Comparison of ENCODE assay signal across 8 cellular contexts in the genomic region with DNA sequence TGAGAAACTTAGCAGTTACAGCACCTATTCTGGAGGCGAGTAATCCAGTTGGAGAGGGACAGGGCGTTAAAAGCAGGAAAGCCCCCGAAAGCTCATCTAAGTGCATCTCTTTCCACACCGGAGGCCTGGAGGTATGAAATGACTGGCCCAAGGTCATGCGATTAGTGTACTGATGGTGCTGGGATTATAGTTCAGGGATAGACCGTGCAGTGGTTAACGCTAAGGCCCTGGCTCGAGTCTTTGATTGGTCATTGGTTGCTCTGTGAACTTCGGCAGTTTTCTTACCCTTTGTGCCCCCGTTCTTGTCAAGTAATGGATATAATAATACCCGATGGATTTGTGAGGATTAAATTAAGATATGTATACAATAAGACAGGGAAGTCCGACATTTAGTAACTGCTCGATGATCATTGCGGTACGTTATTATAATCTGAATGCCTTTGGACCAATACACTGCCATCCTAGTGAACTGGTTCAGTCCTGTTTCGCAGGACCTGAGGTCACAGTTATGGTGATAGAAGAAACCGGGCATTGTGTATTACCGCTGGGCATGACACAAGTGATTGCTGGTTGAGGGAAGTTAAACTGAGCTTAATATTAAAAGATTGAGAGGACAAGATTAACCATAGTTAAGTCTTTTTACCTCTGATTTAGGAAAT. TPM values are rescaled to one million over a fixed set of nuclear protein-coding genes. Genes with fewer than 3 reads are reported as not detected.
DNase-seq lines count a peak whose midpoint lies in the region; ATAC-seq and TF ChIP-seq lines count a peak whose summit lies in the region.

No MANE protein-coding gene starts in this region.

- H3K9me2 ChIP-seq in HCT116 (ENCODE audit: insufficient read depth) = no peaks in the 10 kb centered on the region

- CTCF ChIA-PET in HCT116 (lab: Charles Lee) = no interaction called here

- peak overlapping the region; percentile 83 for H3K4me2 ChIP-seq in HCT116 (ENCODE audit: low read length)

- H3K36me3 ChIP-seq in HCT116 (ENCODE audit: control insufficient read depth in 1 of 2, insufficient read depth in 2 of 2, low read length in 2 of 2) = peaks cover 0 to 33% of the 10 kb centered on the region in 2 experiments; a peak in 1 of 4 replicates
- peaks cover 0 to 5% (median 0%) of the 10 kb centered on the region in 5 donors for H3K36me3 ChIP-seq in subcutaneous abdominal adipose tissue (ENCODE audit: control insufficient read depth in 5 of 5, insufficient read depth in 5 of 5, low read length in 5 of 5)

- intact Hi-C loops in HCT116 (cut with micrococcal nuclease) = loop anchor here (1.0 to 2.0 kb wide), 2 partner anchors 41 to 76 kb away; partner anchors contain the start of gene HNRNPH1

- no peaks in the 10 kb centered on the region for H3K9me3 ChIP-seq in HCT116 (ENCODE audit: control insufficient read depth in 1 of 2, insufficient read depth in 1 of 2, low read depth in 1 of 2, low read length in 2 of 2)
- no peaks in the 10 kb centered on the region for H3K9me3 ChIP-seq in subcutaneous abdominal adipose tissue (ENCODE audit: control insufficient read depth in 5 of 5, low read length in 5 of 5)

- TSS peak; percentile 68 for BruUV-seq in HCT116 (replicated peaks; lab: Mats Ljungman, UMichigan)

- H3K4me1 Mint-ChIP-seq in memory B cell = peaks cover 33% of the 10 kb centered on the region

- RAD21 ChIA-PET in HCT116 (lab: Charles Lee; ENCODE audit: low non-redundant PET in 1 of 2, low total read pairs in 2 of 2, uncharacterized antibody in 2 of 2, unreplicated experiment in 2 of 2) = no interaction called here

- TF ChIP-seq CTCF in HCT116 (IDR thresholded peaks at IDR 0.05 in 2 of 3, conservative IDR thresholded peaks at IDR 0.05 in 1 of 3; ENCODE audit: borderline replicate concordance in 1 of 3, insufficient read depth in 1 of 3, low read depth in 2 of 3, low read length in 2 of 3) (no peak), choroid plexus epithelial cell (conservative IDR thresholded peaks at IDR 0.05; ENCODE audit: low read depth, low read length) (no peak)

- peak overlapping the region; percentile 100 for H3K9ac ChIP-seq in HCT116 (ENCODE audit: low read length)
- peak overlapping the region; percentile 96 to 99 (median 98) for H3K9ac ChIP-seq in subcutaneous abdominal adipose tissue (ENCODE audit: low read length in 5 of 5)

- H3K79me2 ChIP-seq in HCT116 (ENCODE audit: insufficient read depth, low read length) = peaks cover 60% of the 10 kb centered on the region

- POLR2A ChIA-PET in HCT116 (lab: Charles Lee) = interaction anchor here (0.6 to 1.3 kb wide), 2 partner anchors 33 to 76 kb away, joined by 3 to 4 read pairs; partner anchors contain the start of genes HNRNPH1 and MAML1

- H4K20me1 ChIP-seq in HCT116 (ENCODE audit: insufficient read depth) = peaks cover 3% of the 10 kb centered on the region; the same call in 1 of the 2 replicates

- ATAC-seq in HCT116 = no peak
- no peak for ATAC-seq in memory B cell (ENCODE audit: low read depth)
- ATAC-seq in GM21723 (IDR thresholded peaks at IDR 0.05; ENCODE audit: unreplicated experiment) = no peak

- no peak for TF ChIP-seq POLR2A in HCT116 (IDR thresholded peaks at IDR 0.05; ENCODE audit: borderline replicate concordance, extremely low read depth, insufficient read depth, insufficient read length)

- no peak for TF ChIP-seq RAD21 in HCT116 (IDR thresholded peaks at IDR 0.05; ENCODE audit: low read depth)

- H2AFZ ChIP-seq in HCT116 (ENCODE audit: low read depth, low read length, poor library complexity, severe bottlenecking) = no peak overlapping the region

- H3K27ac ChIP-seq in HCT116 (ENCODE audit: low read depth, low read length) (peak overlapping the region; percentile 96), subcutaneous abdominal adipose tissue (ENCODE audit: low read depth, low read length) (peak overlapping the region; percentile 97)

- peak overlapping the region; percentile 98 for H3K27ac Mint-ChIP-seq in memory B cell

- H3K36me3 Mint-ChIP-seq in memory B cell = peaks cover 9% of the 10 kb centered on the region

- H3K4me3 Mint-ChIP-seq in memory B cell = peak overlapping the region; percentile 96

- H3K4me1 ChIP-seq in HCT116 (ENCODE audit: control insufficient read depth in 1 of 2, insufficient read depth in 2 of 2, low read length in 2 of 2) (peaks cover 4 to 27% of the 10 kb centered on the region in 2 experiments; a peak in 3 of 4 replicates), subcutaneous abdominal adipose tissue (ENCODE audit: control insufficient read depth in 5 of 5, insufficient read depth in 5 of 5, low read length in 5 of 5) (peaks cover 7 to 43% (median 29%) of the 10 kb centered on the region in 5 donors)

- H3K4me3 ChIP-seq in HCT116 (replicated peaks in 1 of 2; ENCODE audit: low read depth in 1 of 2, low read length in 2 of 2) = peak overlapping the region; percentile 66 to 87
- H3K4me3 ChIP-seq in choroid plexus epithelial cell (ENCODE audit: low read depth, low read length) = peak overlapping the region; percentile 96
- peak overlapping the region; percentile 78 to 91 (median 83) for H3K4me3 ChIP-seq in subcutaneous abdominal adipose tissue (ENCODE audit: low read depth in 1 of 5, low read length in 5 of 5)

- no peaks in the 10 kb centered on the region for H3K9me3 Mint-ChIP-seq in memory B cell

- in situ Hi-C loops in SK-MEL-5 (cut with HindIII; ENCODE audit: low pct_unique_long_range_greater_than_20kb, low sequenced_read_pairs) = no loop called here

- H3K27me3 Mint-ChIP-seq in memory B cell = no peaks in the 10 kb centered on the region

- DNase-seq in D341Med (ENCODE audit: low spot score) (peak; percentile 30), HCT116 (ENCODE audit: low read depth, low spot score) (no peak), SK-MEL-5 (ENCODE audit: low read depth, low spot score) (peak; percentile 46), choroid plexus epithelial cell (ENCODE audit: low read depth) (peak; percentile 43), memory B cell (ENCODE audit: low spot score in 2 of 2) (peak in 1 of 2 donors; percentile 32), COR-L47 (lab: John Stamatoyannopoulos, UW) (no peak)

- H3K27me3 ChIP-seq in HCT116 (ENCODE audit: insufficient read depth, low read length) (no peaks in the 10 kb centered on the region), subcutaneous abdominal adipose tissue (ENCODE audit: control insufficient read depth in 5 of 5, insufficient read depth in 4 of 5, low read length in 5 of 5) (no peaks in the 10 kb centered on the region)

TF ChIP-seq in HCT116, 20 proteins besides CTCF, POLR2A, EP300 and RAD21:
- TF ChIP-seq POLR2AphosphoS5 (IDR thresholded peaks at IDR 0.05; ENCODE audit: low read depth, low read length) (peak; percentile 42), SRF (IDR thresholded peaks at IDR 0.05; ENCODE audit: low read depth) (no peak)

RNA-seq across cellular contexts. Expression of gene CANX, which starts 1.0 kb away (rescaled TPM):
- total RNA-seq in HCT116 (2021; ENCODE audit: unreplicated experiment) = 766 TPM
- 772 and 862 TPM in 2 replicates for polyA plus RNA-seq in HCT116 (2012)
- 621 and 714 TPM in 2 replicates for total RNA-seq in SK-MEL-5 (2014; rRNA removed; shearing (Covaris generic))
- 366 and 459 TPM in 2 replicates for polyA plus RNA-seq in SK-MEL-5 (2015; cell fraction: cytosol; rRNA removed)
- 74.4 and 90.7 TPM in 2 replicates for polyA plus RNA-seq in SK-MEL-5 (2015; cell fraction: nucleus; rRNA removed)

RNA-seq across cellular contexts. Expression of gene CBY3, which starts 18.9 kb away (rescaled TPM):
- total RNA-seq in HCT116 (2021; ENCODE audit: unreplicated experiment) = not detected
- 0.15 TPM in 1 of 2 replicates, not detected in the other for polyA plus RNA-seq in HCT116 (2012)
- not detected in 2 replicates for total RNA-seq in SK-MEL-5 (2014; rRNA removed; shearing (Covaris generic))
- polyA plus RNA-seq in SK-MEL-5 (2015; cell fraction: cytosol; rRNA removed) = 0.75 TPM in 1 of 2 replicates, not detected in the other
- polyA plus RNA-seq in SK-MEL-5 (2015; cell fraction: nucleus; rRNA removed) = not detected in 2 replicates

RNA-seq across cellular contexts. Expression of gene MAML1, which starts 32.9 kb away (rescaled TPM):
- total RNA-seq in HCT116 (2021; ENCODE audit: unreplicated experiment) = 29.5 TPM
- 24.3 and 27.2 TPM in 2 replicates for polyA plus RNA-seq in HCT116 (2012)
- 5.1 TPM in 2 replicates for total RNA-seq in SK-MEL-5 (2014; rRNA removed; shearing (Covaris generic))
- polyA plus RNA-seq in SK-MEL-5 (2015; cell fraction: cytosol; rRNA removed) = 13.5 and 22.3 TPM in 2 replicates
- polyA plus RNA-seq in SK-MEL-5 (2015; cell fraction: nucleus; rRNA removed) = 9.8 and 16.3 TPM in 2 replicates

Comparison
In these comparisons a context has a peak if more than half of its experiments do, and no peak if none do; other contexts are left out.
1. DNase-seq: peak in D341Med (single experiment), SK-MEL-5 (single experiment) and choroid plexus epithelial cell (single experiment); none in HCT116 (single experiment) and COR-L47 (single experiment).
2. Peak in every context shown above with its lines, with median percentiles within 50 percentile points of each other: H3K4me3 ChIP-seq.